8 cellular contexts compared by ENCODE assay signal in the genomic region with DNA sequence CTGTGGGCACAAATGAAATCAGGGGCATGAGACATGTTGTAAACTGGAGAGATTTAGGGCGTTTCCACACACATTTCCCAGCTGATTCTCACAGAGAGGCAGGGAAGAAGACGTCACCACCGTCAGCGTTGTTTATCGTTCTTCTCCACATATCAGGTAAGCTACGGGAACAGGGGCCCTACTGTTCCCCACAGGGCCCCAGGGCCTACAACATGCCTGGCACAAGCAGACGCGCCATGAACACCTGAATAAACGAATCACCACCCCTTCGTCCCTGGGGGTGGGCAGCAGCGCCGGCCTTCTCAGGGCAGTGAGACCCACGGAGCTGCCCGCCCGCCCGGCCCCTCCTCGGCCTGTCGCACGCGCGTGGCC. TPM values are rescaled to one million over a fixed set of nuclear protein-coding genes. Genes with fewer than 3 reads are reported as not detected.
DNase-seq lines count a peak whose midpoint lies in the region; ATAC-seq, FAIRE-seq and TF ChIP-seq lines count a peak whose summit lies in the region.

No MANE protein-coding gene starts in this region.

- peaks cover 7% of the 10 kb centered on the region for H3K4me1 ChIP-seq in mucosa of descending colon (ENCODE audit: low read depth)

- TF ChIP-seq CTCF in AG04449 (IDR thresholded peaks at IDR 0.05; ENCODE audit: insufficient read depth, low read length, missing control alignments) (no peak), coronary artery (IDR thresholded peaks at IDR 0.05) (no peak), mucosa of descending colon (IDR thresholded peaks at IDR 0.05) (no peak)

- H3K4me3 ChIP-seq in AG04449 (ENCODE audit: low read depth, low read length) (peak overlapping the region; percentile 98), coronary artery (peak overlapping the region; percentile 85), mucosa of descending colon (peak overlapping the region; percentile 60)

- no peak for FAIRE-seq in urothelium cell line (lab: Jason Lieb, UNC)

- H3K9me3 ChIP-seq in mucosa of descending colon = no peaks in the 10 kb centered on the region

- H3K27ac ChIP-seq in coronary artery = peak overlapping the region; percentile 70 to 90

- CTCF ChIA-PET in AG04449 (lab: Yijun Ruan, JAX) = interaction anchor here (1.3 to 2.3 kb wide), 3 partner anchors 15 to 73 kb away, joined by 3 to 12 read pairs (median 6); no protein-coding TSS in a partner anchor

- H3K36me3 ChIP-seq in mucosa of descending colon (ENCODE audit: low read depth) = no peaks in the 10 kb centered on the region

- peak; percentile 6 for ATAC-seq in GM21515 (IDR thresholded peaks at IDR 0.05; ENCODE audit: unreplicated experiment)
- peak; percentile 68 for ATAC-seq in mucosa of descending colon
- ATAC-seq in GM18517 (IDR thresholded peaks at IDR 0.05; ENCODE audit: unreplicated experiment) = no peak

- DNase-seq in AG04449 (ENCODE audit: low read depth, low spot score) (no peak), NCI-H774 (lab: John Stamatoyannopoulos, UW) (peak; percentile 17), coronary artery (ENCODE audit: low spot score) (no peak), mucosa of descending colon (peak in 1 of 3 donors; percentile 34), SIG-M5 treated with dmso at 0.1 percent for 504 hours (lab: John Stamatoyannopoulos, UW; ENCODE audit: unreplicated experiment) (no peak), urothelium cell line (ENCODE audit: low spot score) (no peak)

- POLR2A ChIA-PET in AG04449 (lab: Yijun Ruan, JAX) = interaction anchor here (1.1 to 1.9 kb wide), 2 partner anchors 15 kb away, joined by 3 to 12 read pairs; no protein-coding TSS in a partner anchor

- intact Hi-C loops in mucosa of descending colon (cut with DNase I, micrococcal nuclease) = no loop called here

RNA-seq across cellular contexts. Expression of gene EFCAB6, which starts 0.3 kb away (rescaled TPM):
- total RNA-seq in mucosa of descending colon = 1 to 10 TPM; 1.1 to 1.8 (median 1.7) TPM

RNA-seq across cellular contexts. Expression of gene SULT4A1, which starts 50.5 kb away (rescaled TPM):
- 1 to 10 TPM in 1 of 3 donors, under 1 TPM in 1, not detected in 1; 0.34 to 4.1 TPM for total RNA-seq in mucosa of descending colon
